In genomic region chr18:36499938-36500337, GRCh38 we compare ENCODE assay signal across 11 cellular contexts.
DNase-seq lines count a peak whose midpoint lies in the region; ATAC-seq, FAIRE-seq and TF ChIP-seq lines count a peak whose summit lies in the region.
"Had no signal": no experiment of that assay in that cellular context is flagged by ENCODE, and none has a peak within 500 bp of the region (broad histone marks: within the 10 kb centered on the region; RNA-seq: fewer than 3 reads in every experiment).

No MANE protein-coding gene starts in this region.

- no peaks in the 10 kb centered on the region for H3K27me3 ChIP-seq in GM12878 (replicated peaks in 1 of 2; ENCODE audit: control insufficient read depth in 2 of 2, insufficient read depth in 2 of 2, low read length in 1 of 2)

- peak; percentile 66 for DNase-seq in GM12878 (ENCODE audit: low read depth, low spot score)
- DNase-seq in stimulated activated CD4-positive, alpha-beta T cell treated with anti-CD3 and anti-CD28 coated beads, Interleukin-4, amount 100 ng/mL, for 24 hours = no peak
- DNase-seq in NCI-H1105 treated with DMSO at 0.1 percent for 48 hours (lab: John Stamatoyannopoulos, UW) = no peak
- DNase-seq in NCI-H187 treated with DMSO at 0.1 percent for 48 hours (lab: John Stamatoyannopoulos, UW) = no peak
- no peak for DNase-seq in stimulated activated CD4-positive, alpha-beta T cell treated with anti-CD3 and anti-CD28 coated beads, Interleukin-2, amount 100 ng/mL, for 24 hours
- DNase-seq: mucosa of descending colon; stimulated activated CD4-positive, alpha-beta T cell treated with anti-CD3 and anti-CD28 coated beads, Interleukin-2, amount 100 ng/mL, for 48 hours had no signal

- TF ChIP-seq RAD21 in GM12878 (IDR thresholded peaks at IDR 0.05; ENCODE audit: insufficient read depth, low read depth, low read length) = no peak

- SMC1A ChIA-PET in GM12878 (lab: Charles Lee; ENCODE audit: uncharacterized antibody, unreplicated experiment) = interaction anchor here (0.9 to 2.8 kb wide), 16 partner anchors 8 to 200 kb away, joined by 3 to 15 read pairs (median 3); no protein-coding TSS in a partner anchor

- TF ChIP-seq POLR2A in GM18505 (IDR thresholded peaks at IDR 0.05; ENCODE audit: borderline replicate concordance, extremely low read depth, insufficient read depth, insufficient read length) = no peak
- no peak for TF ChIP-seq POLR2A in GM12878 (IDR thresholded peaks at IDR 0.05; ENCODE audit: low read depth, low read length)

- TF ChIP-seq CTCF in GM12878 (IDR thresholded peaks at IDR 0.05 in 2 of 3, conservative IDR thresholded peaks at IDR 0.05 in 1 of 3; ENCODE audit: control insufficient read depth in 2 of 3, extremely low read depth in 1 of 3, insufficient read depth in 1 of 3, low read depth in 3 of 3, low read length in 3 of 3) = no peak

- no peak for FAIRE-seq in GM12878 (lab: Jason Lieb, UNC)

- intact Hi-C loops in GM12878 (cut with micrococcal nuclease; ENCODE audit: unreplicated experiment) = loop anchor here (2.0 to 5.0 kb wide), 2 partner anchors 69 to 137 kb away; no protein-coding TSS in a partner anchor

- peak overlapping the region; percentile 3; the same call in 1 of the 2 replicates for H2AFZ ChIP-seq in GM12878 (ENCODE audit: control insufficient read depth, low read depth, low read length)

- ATAC-seq in GM18505 (IDR thresholded peaks at IDR 0.05; ENCODE audit: unreplicated experiment) = peak; percentile 93
- peak; percentile 71 for ATAC-seq in GM21447 (IDR thresholded peaks at IDR 0.05; ENCODE audit: unreplicated experiment)
- ATAC-seq in HG03354 (IDR thresholded peaks at IDR 0.05; ENCODE audit: poor library complexity, severe bottlenecking, unreplicated experiment) = peak; percentile 91
- peak; percentile 96 for ATAC-seq in GM12878
- ATAC-seq: HCT116, mucosa of descending colon had no signal

- no peaks in the 10 kb centered on the region; the same call in 2 of the 3 replicates for H3K9me3 ChIP-seq in GM12878 (replicated peaks; ENCODE audit: control insufficient read depth, insufficient read depth, low read length)
- H3K9me3 ChIP-seq: mucosa of descending colon had no signal

- RAD21 ChIA-PET in GM12878 (lab: Charles Lee; ENCODE audit: unreplicated experiment) = interaction anchor here (0.6 to 2.0 kb wide), 7 partner anchors 8 to 97 kb away, joined by 3 to 6 read pairs (median 4); no protein-coding TSS in a partner anchor

- no TSS peak for BruUV-seq in GM12878 (replicated peaks; lab: Mats Ljungman, UMichigan)

- CTCF ChIA-PET in GM12878 (lab: Yijun Ruan, JAX) = interaction anchor here (0.8 to 2.5 kb wide), 5 partner anchors 9 to 131 kb away, joined by 3 to 5 read pairs (median 5); no protein-coding TSS in a partner anchor

- no peaks in the 10 kb centered on the region for H4K20me1 ChIP-seq in GM12878 (ENCODE audit: control insufficient read depth, insufficient read depth)

- TF ChIP-seq EP300 in GM12878 (IDR thresholded peaks at IDR 0.05; ENCODE audit: borderline replicate concordance in 1 of 2, control insufficient read depth in 1 of 2, low read depth in 2 of 2, low read length in 2 of 2) = peak; percentile 27 to 54; a peak in 1 of 4 replicates

- no peaks in the 10 kb centered on the region; the same call in 1 of the 2 replicates for H3K79me2 ChIP-seq in GM12878 (ENCODE audit: control insufficient read depth, insufficient read depth, low read length)

- POLR2A ChIA-PET in GM12878 (lab: Charles Lee) = interaction anchor here (1.2 to 1.3 kb wide), 2 partner anchors 10 to 12 kb away, joined by 3 read pairs; no protein-coding TSS in a partner anchor

- H3K4me1 ChIP-seq in GM12878 (ENCODE audit: control insufficient read depth, insufficient read depth, low read length) = peaks cover 11% of the 10 kb centered on the region

- no peak overlapping the region for H3K4me3 ChIP-seq in GM12878
- H3K4me3 ChIP-seq: mucosa of descending colon had no signal

- WGBS in GM12878 (ENCODE audit: insufficient coverage, insufficient replicate concordance, low lambda C conversion rate, missing lambda C conversion rate) = 0% methylated on average over 3 of the region's 3 CpGs

- in situ Hi-C loops in GM12878 (cut with MboI) = no loop called here

- no peak overlapping the region for H3K4me2 ChIP-seq in GM12878 (ENCODE audit: control insufficient read depth, insufficient read depth)

- H3K36me3 ChIP-seq in GM12878 (ENCODE audit: control insufficient read depth in 2 of 2, insufficient read depth in 2 of 2, low read length in 1 of 2) = peaks cover 0 to 2% of the 10 kb centered on the region in 2 experiments; a peak in 2 of 4 replicates

- no peak overlapping the region for H3K9ac ChIP-seq in GM12878 (ENCODE audit: control insufficient read depth, insufficient read depth, low read length)

- no peak overlapping the region for H3K27ac ChIP-seq in GM12878 (ENCODE audit: control insufficient read depth, insufficient read depth)

TF ChIP-seq in GM12878, 131 proteins besides CTCF, POLR2A, EP300 and RAD21 (continues in another document):
- no peak for TF ChIP-seq SRF (IDR thresholded peaks at IDR 0.05; ENCODE audit: low read depth in 2 of 2, low read length in 2 of 2)
- peak; percentile 73; the same call in 1 of the 2 replicates for TF ChIP-seq ATF2 (IDR thresholded peaks at IDR 0.05; ENCODE audit: low read length)
- no peak for TF ChIP-seq ZBTB11 (CRISPR knock-in tag; IDR thresholded peaks at IDR 0.05)
- TF ChIP-seq IKZF1 (conservative IDR thresholded peaks at IDR 0.05) = peak; percentile 82
- TF ChIP-seq KDM1A (IDR thresholded peaks at IDR 0.05; ENCODE audit: borderline replicate concordance) = no peak
- TF ChIP-seq NFIC (IDR thresholded peaks at IDR 0.05; ENCODE audit: low read depth, low read length) = peak; percentile 69
- peak; percentile 92 for TF ChIP-seq SPI1 (IDR thresholded peaks at IDR 0.05; ENCODE audit: borderline replicate concordance, insufficient read depth, low read depth, low read length)
- TF ChIP-seq EED (IDR thresholded peaks at IDR 0.05; ENCODE audit: low read depth) = peak; percentile 87
- TF ChIP-seq PAX5 (IDR thresholded peaks at IDR 0.05; ENCODE audit: borderline replicate concordance, low read depth, low read length) = peak; percentile 62; the same call in 1 of the 2 replicates
- 0 out of 2 replicates have a peak, but pooled peaks have one; percentile 19 for TF ChIP-seq YY1 (IDR thresholded peaks at IDR 0.05; ENCODE audit: low read depth, low read length)
- no peak for TF ChIP-seq CHD1 (IDR thresholded peaks at IDR 0.05; ENCODE audit: low read depth, low read length)
- no peak for TF ChIP-seq MAX (IDR thresholded peaks at IDR 0.05; ENCODE audit: low read depth, low read length)
- no peak for TF ChIP-seq RBBP5 (conservative IDR thresholded peaks at IDR 0.05)
- no peak for TF ChIP-seq EZH2 (IDR thresholded peaks at IDR 0.05; ENCODE audit: borderline replicate concordance, control insufficient read depth, low read depth, low read length)
- TF ChIP-seq TCF12 (IDR thresholded peaks at IDR 0.05; ENCODE audit: low read depth, low read length) = 0 out of 2 replicates have a peak, but pooled peaks have one; percentile 10
- TF ChIP-seq CREM (IDR thresholded peaks at IDR 0.05; ENCODE audit: low read depth) = peak; percentile 72
- TF ChIP-seq BMI1 (IDR thresholded peaks at IDR 0.05; ENCODE audit: borderline replicate concordance) = no peak
- 0 out of 2 replicates have a peak, but pooled peaks have one; percentile 32 for TF ChIP-seq JUND (IDR thresholded peaks at IDR 0.05; ENCODE audit: low read depth, low read length)
